ENCODE assay signal across 19 cellular contexts in genomic region chr5:154686490-154686889, GRCh38.
DNase-seq lines count a peak whose midpoint lies in the region; ATAC-seq and TF ChIP-seq lines count a peak whose summit lies in the region.
"Had no signal": no experiment of that assay in that cellular context is flagged by ENCODE, and none has a peak within 500 bp of the region (broad histone marks: within the 10 kb centered on the region; RNA-seq: fewer than 3 reads in every experiment).

No MANE protein-coding gene starts in this region.

- no peaks in the 10 kb centered on the region for H3K79me2 ChIP-seq in mammary epithelial cell (ENCODE audit: insufficient read depth, low read length)

- no peak for ATAC-seq in HG03354 (IDR thresholded peaks at IDR 0.05; ENCODE audit: poor library complexity, severe bottlenecking, unreplicated experiment)

- H3K9me3 ChIP-seq in mammary epithelial cell (replicated peaks; ENCODE audit: insufficient read depth, low read length) = no peaks in the 10 kb centered on the region
- H3K9me3 ChIP-seq: SJCRH30 had no signal

- no peak overlapping the region for H3K27ac Mint-ChIP-seq in MCF 10A (ENCODE audit: low read depth, unreplicated experiment)

- no peak overlapping the region for H3K4me2 ChIP-seq in mammary epithelial cell (ENCODE audit: insufficient read depth, low read depth, low read length)

- H3K4me3 Mint-ChIP-seq in MCF 10A (ENCODE audit: unreplicated experiment) = no peak overlapping the region

- in situ Hi-C loops in mammary epithelial cell (cut with MboI; ENCODE audit: low sequenced_read_pairs in 2 of 2) = loop anchor here in 1 of 2 donors (10.0 kb wide), 1 partner anchor 68 kb away; the partner anchor contains the start of gene LARP1

- no peak overlapping the region for H3K9ac ChIP-seq in mammary epithelial cell (ENCODE audit: insufficient read depth, low read length)

- H2AFZ ChIP-seq in mammary epithelial cell (ENCODE audit: low read depth, low read length) = no peak overlapping the region

- CTCF ChIA-PET in MCF 10A (lab: Yijun Ruan, JAX) (interaction anchor here (0.7 to 2.8 kb wide), 3 partner anchors 36 to 44 kb away, joined by 3 to 9 read pairs (median 4); no protein-coding TSS in a partner anchor), mammary epithelial cell (lab: Charles Lee; ENCODE audit: low non-redundant PET) (no interaction called here)

- no peak overlapping the region for H3K27ac ChIP-seq in mammary epithelial cell (ENCODE audit: insufficient read depth, low read depth, low read length)
- H3K27ac ChIP-seq: C4-2B, SJCRH30 had no signal

- H3K27me3 ChIP-seq in mammary epithelial cell (ENCODE audit: insufficient read depth, low read length) = no peaks in the 10 kb centered on the region
- H3K27me3 ChIP-seq: SJCRH30 had no signal

- BruUV-seq in MCF 10A (replicated peaks; lab: Mats Ljungman, UMichigan) (no TSS peak), mammary epithelial cell (replicated peaks; lab: Mats Ljungman, UMichigan) (no TSS peak)

- H3K27me3 Mint-ChIP-seq in MCF 10A (ENCODE audit: insufficient read depth, unreplicated experiment) = no peaks in the 10 kb centered on the region

- H3K4me3 ChIP-seq in mammary epithelial cell (replicated peaks in 1 of 3; ENCODE audit: insufficient read depth in 1 of 3, low read depth in 2 of 3, low read length in 3 of 3) = no peak overlapping the region
- H3K4me3 ChIP-seq: SJCRH30 had no signal

- no peak for TF ChIP-seq POLR2A in erythroblast (IDR thresholded peaks at IDR 0.05; ENCODE audit: low read length)

- H3K4me1 Mint-ChIP-seq in MCF 10A (ENCODE audit: insufficient read depth, unreplicated experiment) = peaks cover 18% of the 10 kb centered on the region

- peaks cover 12% of the 10 kb centered on the region for H3K4me1 ChIP-seq in mammary epithelial cell (ENCODE audit: insufficient read depth, low read length)
- H3K4me1 ChIP-seq: SJCRH30 had no signal

- H3K36me3 ChIP-seq in mammary epithelial cell (ENCODE audit: insufficient read depth, low read length) = no peaks in the 10 kb centered on the region
- H3K36me3 ChIP-seq: SJCRH30 had no signal

- intact Hi-C loops in MCF 10A (cut with micrococcal nuclease) (no loop called here), mammary epithelial cell (cut with micrococcal nuclease) (no loop called here), posterior vena cava (cut with DNase I) (loop anchor here in 1 of 2 donors (10.0 kb wide), 1 partner anchor 68 kb away; the partner anchor contains the start of gene LARP1)

- no peaks in the 10 kb centered on the region for H4K20me1 ChIP-seq in mammary epithelial cell (ENCODE audit: insufficient read depth, low read length)

- no peaks in the 10 kb centered on the region for H3K36me3 Mint-ChIP-seq in MCF 10A (ENCODE audit: insufficient read depth, unreplicated experiment)
- H3K36me3 Mint-ChIP-seq: CD8-positive, alpha-beta memory T cell had no signal

- dilution Hi-C loops in mammary epithelial cell (cut with HindIII; ENCODE audit: low sequenced_read_pairs) = no loop called here

- TF ChIP-seq CTCF in MCF 10A (IDR thresholded peaks at IDR 0.05; ENCODE audit: unreplicated experiment) (no peak), mammary epithelial cell (conservative IDR thresholded peaks at IDR 0.05 in 1 of 2, IDR thresholded peaks at IDR 0.05 in 1 of 2; ENCODE audit: extremely low read depth in 1 of 2, insufficient read depth in 1 of 2, low read depth in 1 of 2, low read length in 2 of 2) (no peak)

- POLR2A ChIA-PET in MCF 10A (lab: Yijun Ruan, JAX) = interaction anchor here (1.1 to 1.4 kb wide), 3 partner anchors 9 to 12 kb away, joined by 3 read pairs; no protein-coding TSS in a partner anchor

- peaks cover 12% of the 10 kb centered on the region for H3K9me3 Mint-ChIP-seq in MCF 10A (ENCODE audit: unreplicated experiment)
- H3K9me3 Mint-ChIP-seq: CD8-positive, alpha-beta memory T cell had no signal

- DNase-seq in MCF 10A (ENCODE audit: unreplicated experiment) (peak; percentile 27), mammary epithelial cell (no peak), amniotic epithelial cell (ENCODE audit: low read depth) (peak; percentile 28), erythroblast (lab: John Stamatoyannopoulos, UW) (peak; percentile 44 to 59), posterior vena cava (ENCODE audit: low spot score) (peak; percentile 19), D341Med (ENCODE audit: low spot score) (no peak), GOT3 (lab: John Stamatoyannopoulos, UW) (no peak)
- DNase-seq: Calu3; CD8-positive, alpha-beta memory T cell; EL; GF-D8; NCI-H1105; NCI-H2081; NCI-H2171; NCI-H524 treated with DMSO at 0.1 percent for 48 hours; OCI-M1; SJCRH30 had no signal

- WGBS in mammary epithelial cell (ENCODE audit: low coverage, missing lambda C conversion rate) = 96% methylated on average over 4 of the region's 4 CpGs

Comparison
In these comparisons a context has a peak if more than half of its experiments do, and no peak if none do; other contexts are left out.
1. DNase-seq: peak in MCF 10A (single experiment), amniotic epithelial cell (single experiment), erythroblast (2 of 2) and posterior vena cava (single experiment); none in mammary epithelial cell (single experiment), D341Med (single experiment) and GOT3 (single experiment).